ENCODE assay signal across 1 cellular context in genomic region chr22:19808873-19809478, GRCh38.
TF ChIP-seq lines count a peak whose summit lies in the region.

No MANE protein-coding gene starts in this region.

TF ChIP-seq in WTC11, 78 proteins besides CTCF, POLR2A, EP300 and RAD21:
- TF ChIP-seq ETV6 (CRISPR knock-in tag; IDR thresholded peaks at IDR 0.05) = no peak
- TF ChIP-seq MLX (CRISPR knock-in tag; IDR thresholded peaks at IDR 0.05) = no peak
- TF ChIP-seq, protein P1, sequence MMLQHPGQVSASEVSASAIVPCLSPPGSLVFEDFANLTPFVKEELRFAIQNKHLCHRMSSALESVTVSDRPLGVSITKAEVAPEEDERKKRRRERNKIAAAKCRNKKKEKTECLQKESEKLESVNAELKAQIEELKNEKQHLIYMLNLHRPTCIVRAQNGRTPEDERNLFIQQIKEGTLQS (CRISPR knock-in tag; conservative IDR thresholded peaks at IDR 0.05) = no peak
- TF ChIP-seq, protein P2, sequence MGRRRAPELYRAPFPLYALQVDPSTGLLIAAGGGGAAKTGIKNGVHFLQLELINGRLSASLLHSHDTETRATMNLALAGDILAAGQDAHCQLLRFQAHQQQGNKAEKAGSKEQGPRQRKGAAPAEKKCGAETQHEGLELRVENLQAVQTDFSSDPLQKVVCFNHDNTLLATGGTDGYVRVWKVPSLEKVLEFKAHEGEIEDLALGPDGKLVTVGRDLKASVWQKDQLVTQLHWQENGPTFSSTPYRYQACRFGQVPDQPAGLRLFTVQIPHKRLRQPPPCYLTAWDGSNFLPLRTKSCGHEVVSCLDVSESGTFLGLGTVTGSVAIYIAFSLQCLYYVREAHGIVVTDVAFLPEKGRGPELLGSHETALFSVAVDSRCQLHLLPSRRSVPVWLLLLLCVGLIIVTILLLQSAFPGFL (CRISPR knock-in tag; IDR thresholded peaks at IDR 0.05; ENCODE audit: borderline replicate concordance) = no peak
- TF ChIP-seq CREB1 (CRISPR knock-in tag; IDR thresholded peaks at IDR 0.05) = no peak
- no peak for TF ChIP-seq RELA (CRISPR knock-in tag; IDR thresholded peaks at IDR 0.05; ENCODE audit: borderline replicate concordance)
- TF ChIP-seq CDX4 (CRISPR knock-in tag; IDR thresholded peaks at IDR 0.05; ENCODE audit: borderline replicate concordance) = no peak
- TF ChIP-seq ZNF416 (CRISPR knock-in tag; IDR thresholded peaks at IDR 0.05) = no peak
- TF ChIP-seq ZNF423 (CRISPR knock-in tag; IDR thresholded peaks at IDR 0.05) = no peak
- no peak for TF ChIP-seq NR2C2 (CRISPR knock-in tag; IDR thresholded peaks at IDR 0.05)
- TF ChIP-seq ZNF396 (CRISPR knock-in tag; IDR thresholded peaks at IDR 0.05; ENCODE audit: borderline replicate concordance) = no peak
- TF ChIP-seq NR3C1 (CRISPR knock-in tag; conservative IDR thresholded peaks at IDR 0.05; ENCODE audit: low read depth) = no peak
- no peak for TF ChIP-seq GABPB1 (CRISPR knock-in tag; IDR thresholded peaks at IDR 0.05)
- no peak for TF ChIP-seq TP53 (CRISPR knock-in tag; IDR thresholded peaks at IDR 0.05)
- no peak for TF ChIP-seq GTF2I (CRISPR knock-in tag; conservative IDR thresholded peaks at IDR 0.05)
- TF ChIP-seq FOXP1 (CRISPR knock-in tag; IDR thresholded peaks at IDR 0.05; ENCODE audit: borderline replicate concordance) = no peak
- TF ChIP-seq, protein P3, sequence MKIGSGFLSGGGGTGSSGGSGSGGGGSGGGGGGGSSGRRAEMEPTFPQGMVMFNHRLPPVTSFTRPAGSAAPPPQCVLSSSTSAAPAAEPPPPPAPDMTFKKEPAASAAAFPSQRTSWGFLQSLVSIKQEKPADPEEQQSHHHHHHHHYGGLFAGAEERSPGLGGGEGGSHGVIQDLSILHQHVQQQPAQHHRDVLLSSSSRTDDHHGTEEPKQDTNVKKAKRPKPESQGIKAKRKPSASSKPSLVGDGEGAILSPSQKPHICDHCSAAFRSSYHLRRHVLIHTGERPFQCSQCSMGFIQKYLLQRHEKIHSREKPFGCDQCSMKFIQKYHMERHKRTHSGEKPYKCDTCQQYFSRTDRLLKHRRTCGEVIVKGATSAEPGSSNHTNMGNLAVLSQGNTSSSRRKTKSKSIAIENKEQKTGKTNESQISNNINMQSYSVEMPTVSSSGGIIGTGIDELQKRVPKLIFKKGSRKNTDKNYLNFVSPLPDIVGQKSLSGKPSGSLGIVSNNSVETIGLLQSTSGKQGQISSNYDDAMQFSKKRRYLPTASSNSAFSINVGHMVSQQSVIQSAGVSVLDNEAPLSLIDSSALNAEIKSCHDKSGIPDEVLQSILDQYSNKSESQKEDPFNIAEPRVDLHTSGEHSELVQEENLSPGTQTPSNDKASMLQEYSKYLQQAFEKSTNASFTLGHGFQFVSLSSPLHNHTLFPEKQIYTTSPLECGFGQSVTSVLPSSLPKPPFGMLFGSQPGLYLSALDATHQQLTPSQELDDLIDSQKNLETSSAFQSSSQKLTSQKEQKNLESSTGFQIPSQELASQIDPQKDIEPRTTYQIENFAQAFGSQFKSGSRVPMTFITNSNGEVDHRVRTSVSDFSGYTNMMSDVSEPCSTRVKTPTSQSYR (CRISPR knock-in tag; IDR thresholded peaks at IDR 0.05) = no peak
